18 cellular contexts compared by ENCODE assay signal in genomic region chr3:50273689-50274065, GRCh38. TPM values are rescaled to one million over a fixed set of nuclear protein-coding genes. Genes with fewer than 3 reads are reported as not detected.
DNase-seq lines count a peak whose midpoint lies in the region; ATAC-seq and TF ChIP-seq lines count a peak whose summit lies in the region.
"Had no signal": no experiment of that assay in that cellular context is flagged by ENCODE, and none has a peak within 500 bp of the region (broad histone marks: within the 10 kb centered on the region; RNA-seq: fewer than 3 reads in every experiment).

No MANE protein-coding gene starts in this region.

- POLR2A ChIA-PET in IMR-90 (lab: Charles Lee; ENCODE audit: unreplicated experiment) = no interaction called here

- no peaks in the 10 kb centered on the region for H3K36me3 ChIP-seq in BLaER1
- H3K36me3 ChIP-seq in IMR-90 (ENCODE audit: control insufficient read depth, insufficient read depth, low read length) = peaks cover 20% of the 10 kb centered on the region; the same call in 1 of the 2 replicates
- peaks cover 0 to 11% (median 0%) of the 10 kb centered on the region in 4 donors for H3K36me3 ChIP-seq in sigmoid colon
- H3K36me3 ChIP-seq: WERI-Rb-1 had no signal

- 0 out of 2 replicates have a peak overlapping the region, but pooled peaks have one; percentile 30 for H3K4me3 ChIP-seq in BLaER1
- H3K4me3 ChIP-seq in IMR-90 (ENCODE audit: insufficient read depth, low read depth, low read length) = no peak overlapping the region
- peak overlapping the region in 2 of 4 donors; percentile 35 to 45 for H3K4me3 ChIP-seq in sigmoid colon

- H3K27me3 ChIP-seq in BLaER1 (peaks cover 67% of the 10 kb centered on the region), IMR-90 (ENCODE audit: control insufficient read depth, insufficient read depth, low read length) (no peaks in the 10 kb centered on the region), sigmoid colon (peaks cover 0 to 21% (median 0%) of the 10 kb centered on the region in 3 donors)
- H3K27me3 ChIP-seq: tibial artery had no signal

- ATAC-seq in IMR-90 (ENCODE audit: low read depth) (no peak), HG02642 (IDR thresholded peaks at IDR 0.05; ENCODE audit: poor library complexity, unreplicated experiment) (no peak)

- H3K27me3 Mint-ChIP-seq in dendritic cell treated with granulocyte-macrophage colony-stimulating factor and Interleukin-4, amounts not matched to agents 40 ng/mL and 50 ng/mL, for 4 days = peaks cover 68% of the 10 kb centered on the region

- no peak overlapping the region for H2BK120ac ChIP-seq in IMR-90 (ENCODE audit: low read depth, low read length)

- H3K36me3 Mint-ChIP-seq in dendritic cell treated with granulocyte-macrophage colony-stimulating factor and Interleukin-4, amounts not matched to agents 40 ng/mL and 50 ng/mL, for 4 days (ENCODE audit: low read depth) = no peaks in the 10 kb centered on the region
- H3K36me3 Mint-ChIP-seq: activated naive CD4-positive, alpha-beta T cell treated with anti-CD3 and anti-CD28 coated beads, Interleukin-2, amount 50 U/mL, for 72 hours; immature natural killer cell had no signal

- H3K4me3 Mint-ChIP-seq in dendritic cell treated with granulocyte-macrophage colony-stimulating factor and Interleukin-4, amounts not matched to agents 40 ng/mL and 50 ng/mL, for 4 days = peak overlapping the region; percentile 80

- no peak for TF ChIP-seq POLR2A in IMR-90 (IDR thresholded peaks at IDR 0.05; ENCODE audit: low read depth, low read length)
- no peak for TF ChIP-seq POLR2A in sigmoid colon (IDR thresholded peaks at IDR 0.05)

- no peak overlapping the region for H3K23ac ChIP-seq in IMR-90 (ENCODE audit: low read depth, low read length)

- H3K4me1 Mint-ChIP-seq in dendritic cell treated with granulocyte-macrophage colony-stimulating factor and Interleukin-4, amounts not matched to agents 40 ng/mL and 50 ng/mL, for 4 days (ENCODE audit: low read depth) = peaks cover 30% of the 10 kb centered on the region

- TF ChIP-seq EP300 in sigmoid colon (IDR thresholded peaks at IDR 0.05) = no peak

- WGBS in IMR-90 (ENCODE audit: extremely low coverage in 2 of 2, insufficient read length in 1 of 2), 2 experiments = 56% methylated on average over 6 of the region's 31 CpGs; no CpG with 5 or more reads in 1 of the 2 experiments
- 56 to 73% methylated on average over 31 of the region's 31 CpGs for WGBS in sigmoid colon, 2 donors

- peak overlapping the region; percentile 45 for H2AK9ac ChIP-seq in IMR-90 (replicated peaks; ENCODE audit: low read depth, low read length, poor library complexity)

- in situ Hi-C loops in IMR-90 (cut with MboI; ENCODE audit: low sequenced_read_pairs) = loop anchor here (5.0 kb wide), 2 partner anchors 46 to 81 kb away; partner anchors contain the start of gene GNAT1

- H3K4me2 ChIP-seq in BLaER1 (peak overlapping the region; percentile 66), IMR-90 (ENCODE audit: low read depth, low read length) (no peak overlapping the region)

- peaks cover 37% of the 10 kb centered on the region for H4K20me1 ChIP-seq in BLaER1
- no peaks in the 10 kb centered on the region for H4K20me1 ChIP-seq in IMR-90 (ENCODE audit: insufficient read depth, low read length)

- peaks cover 14% of the 10 kb centered on the region for H3K9me1 ChIP-seq in IMR-90 (ENCODE audit: insufficient read depth, low read length)

- BruUV-seq in IMR-90 (replicated peaks; lab: Mats Ljungman, UMichigan) = no TSS peak

- no peak overlapping the region for H2BK15ac ChIP-seq in IMR-90 (ENCODE audit: low read depth, low read length)

- H4K8ac ChIP-seq in IMR-90 (ENCODE audit: low read depth in 2 of 2, low read length in 2 of 2) = no peak overlapping the region

- DNase-seq in IMR-90 = no peak
- peak; percentile 67 for DNase-seq in sigmoid colon
- DNase-seq in dermis blood vessel endothelial cell = no peak
- no peak for DNase-seq in anterior cingulate cortex (lab: John Stamatoyannopoulos, UW)
- no peak for DNase-seq in DMS79 treated with DMSO at 0.1 percent for 48 hours (lab: John Stamatoyannopoulos, UW)

- no peak for TF ChIP-seq RAD21 in IMR-90 (IDR thresholded peaks at IDR 0.05; ENCODE audit: low read length)

- no peak overlapping the region for H2BK5ac ChIP-seq in IMR-90 (ENCODE audit: low read depth, low read length, poor library complexity, severe bottlenecking)

- no peak overlapping the region for H3K4ac ChIP-seq in IMR-90 (ENCODE audit: low read depth, low read length)

- peaks cover 3 to 21% of the 10 kb centered on the region in 2 experiments; a peak in 3 of 4 replicates for H3K79me1 ChIP-seq in IMR-90 (ENCODE audit: low read depth in 1 of 2, low read length in 2 of 2)

- H3K56ac ChIP-seq in IMR-90 (ENCODE audit: extremely low read depth, insufficient read depth, low read length) = no peak overlapping the region

- H3K27ac Mint-ChIP-seq in dendritic cell treated with granulocyte-macrophage colony-stimulating factor and Interleukin-4, amounts not matched to agents 40 ng/mL and 50 ng/mL, for 4 days = peak overlapping the region; percentile 66
- H3K27ac Mint-ChIP-seq: nephron progenitor cell; T-helper 1 cell treated with Interleukin-12 subunit alpha and Interleukin-12 subunit beta and Interleukin-4 antibody, amounts not matched to agents 30 μg/mL and 1 μg/mL, for 36 hours had no signal

- TF ChIP-seq CTCF in IMR-90 (conservative IDR thresholded peaks at IDR 0.05; ENCODE audit: low read depth, low read length) (no peak), sigmoid colon (IDR thresholded peaks at IDR 0.05) (no peak)

- CTCF ChIA-PET in IMR-90 (lab: Yijun Ruan, JAX) = no interaction called here

- H3K27ac ChIP-seq in BLaER1 (no peak overlapping the region), IMR-90 (ENCODE audit: insufficient read depth, low read length) (no peak overlapping the region), sigmoid colon (peak overlapping the region in 3 of 4 donors; percentile 33 to 65 (median 48))
- H3K27ac ChIP-seq: tibial artery, WERI-Rb-1 had no signal

- no peaks in the 10 kb centered on the region for H3K9me3 Mint-ChIP-seq in dendritic cell treated with granulocyte-macrophage colony-stimulating factor and Interleukin-4, amounts not matched to agents 40 ng/mL and 50 ng/mL, for 4 days
- H3K9me3 Mint-ChIP-seq: activated CD4-positive, alpha-beta memory T cell treated with anti-CD3 and anti-CD28 coated beads, Interleukin-2, amount 10 ng/mL, durations not matched to agents 7 days and 5 days; activated naive CD4-positive, alpha-beta T cell treated with anti-CD3 and anti-CD28 coated beads, Interleukin-2, amount 50 U/mL, for 72 hours; immature natural killer cell; nephron progenitor cell; T-helper 1 cell treated with Interleukin-12 subunit alpha and Interleukin-12 subunit beta and Interleukin-4 antibody, amounts not matched to agents 30 μg/mL and 1 μg/mL, for 36 hours had no signal

- intact Hi-C loops in IMR-90 (cut with micrococcal nuclease) (loop anchor here (1.0 kb wide), 3 partner anchors 13 to 81 kb away; no protein-coding TSS in a partner anchor), sigmoid colon (cut with DNase I) (loop anchor here (1.0 to 2.0 kb wide), 3 partner anchors 13 to 81 kb away; no protein-coding TSS in a partner anchor)
- intact Hi-C loops in dendritic cell treated with granulocyte-macrophage colony-stimulating factor and Interleukin-4, amounts not matched to agents 40 ng/mL and 50 ng/mL, for 4 days (cut with micrococcal nuclease) = loop anchor here (1.0 kb wide), 4 partner anchors 46 to 152 kb away; no protein-coding TSS in a partner anchor

- dilution Hi-C loops in IMR-90 (cut with HindIII; ENCODE audit: low sequenced_read_pairs, unreplicated experiment) = no loop called here

- H3K9me3 ChIP-seq in BLaER1 (no peaks in the 10 kb centered on the region), IMR-90 (ENCODE audit: control insufficient read depth, insufficient read depth, low read length) (no peaks in the 10 kb centered on the region), sigmoid colon (no peaks in the 10 kb centered on the region)
- H3K9me3 ChIP-seq: tibial artery had no signal

- H2AFZ ChIP-seq in IMR-90 (replicated peaks; ENCODE audit: low read length, poor library complexity) = peak overlapping the region; percentile 82

- no peak overlapping the region for H3K14ac ChIP-seq in IMR-90 (replicated peaks; ENCODE audit: low read depth, low read length)

- no peak overlapping the region for H4K91ac ChIP-seq in IMR-90 (ENCODE audit: insufficient read depth, low read depth, low read length)

- no peak overlapping the region for H2BK20ac ChIP-seq in IMR-90 (ENCODE audit: low read depth, low read length)

- H3K4me1 ChIP-seq in BLaER1 (peaks cover 60% of the 10 kb centered on the region), IMR-90 (ENCODE audit: control insufficient read depth, insufficient read depth, low read length) (peaks cover 25% of the 10 kb centered on the region), sigmoid colon (peaks cover 0 to 41% (median 32%) of the 10 kb centered on the region in 4 donors)

- no peak overlapping the region for H4K5ac ChIP-seq in IMR-90 (ENCODE audit: low read depth, low read length)

- H3K9ac ChIP-seq in BLaER1 (no peak overlapping the region), IMR-90 (ENCODE audit: low read depth, low read length) (no peak overlapping the region)

- H2AK5ac ChIP-seq in IMR-90 (ENCODE audit: low read depth, low read length) = 0 out of 2 replicates have a peak overlapping the region, but pooled peaks have one; percentile 16

- H3K18ac ChIP-seq in IMR-90 (ENCODE audit: low read depth, low read length) = no peak overlapping the region

RNA-seq across cellular contexts. Expression of gene SEMA3B, which starts 4.7 kb away (rescaled TPM):
- 3.9 and 4.3 TPM in 2 replicates for total RNA-seq in IMR-90 (2012; rRNA removed)
- 29.3 and 34.3 TPM in 2 replicates for polyA plus RNA-seq in IMR-90 (2012; rRNA removed)
- 22.0 and 34.4 TPM in 2 replicates for polyA plus RNA-seq in IMR-90 (2012; cell fraction: cytosol; rRNA removed)
- polyA plus RNA-seq in IMR-90 (2012; cell fraction: nucleus; rRNA removed; ENCODE audit: low replicate concordance) = 153 and 393 TPM in 2 replicates
- 10 to 100 TPM in 3 of 4 donors, 1 to 10 TPM in 1; 7.9 to 54.6 (median 25.0) TPM for total RNA-seq in sigmoid colon
- 10 to 100 TPM; 12.0 to 39.2 (median 15.3) TPM for polyA plus RNA-seq in sigmoid colon
- total RNA-seq in dermis blood vessel endothelial cell = 0.51 and 1.4 TPM in 2 replicates
- polyA plus RNA-seq: immature natural killer cell had no signal

RNA-seq across cellular contexts. Expression of gene LSMEM2, which starts 5.2 kb away (rescaled TPM):
- total RNA-seq in IMR-90 (2012; rRNA removed) (under 0.01 TPM in 2 replicates), sigmoid colon (not detected), dermis blood vessel endothelial cell (not detected in 2 replicates)
- polyA plus RNA-seq in IMR-90 (2012; rRNA removed) (not detected in 2 replicates), sigmoid colon (under 1 TPM in 2 of 3 donors, not detected in 1; 0.13 to 0.46 TPM)
- not detected in 2 replicates for polyA plus RNA-seq in IMR-90 (2012; cell fraction: cytosol; rRNA removed)
- 0.37 and 0.52 TPM in 2 replicates for polyA plus RNA-seq in IMR-90 (2012; cell fraction: nucleus; rRNA removed; ENCODE audit: low replicate concordance)
- total RNA-seq: activated CD4-positive, alpha-beta memory T cell treated with anti-CD3 and anti-CD28 coated beads, Interleukin-2, amount 10 ng/mL, durations not matched to agents 7 days and 5 days; activated naive CD4-positive, alpha-beta T cell treated with anti-CD3 and anti-CD28 coated beads, Interleukin-2, amount 50 U/mL, for 72 hours; mesenteric fat pad; OCI-LY7; pulmonary artery endothelial cell had no signal
- polyA plus RNA-seq: immature natural killer cell had no signal

RNA-seq across cellular contexts. Expression of gene IFRD2, which starts 18.6 kb away (rescaled TPM):
- total RNA-seq in IMR-90 (2012; rRNA removed) (48.6 and 52.7 TPM in 2 replicates), sigmoid colon (10 to 100 TPM; 46.7 to 59.1 (median 52.7) TPM), dermis blood vessel endothelial cell (92.2 and 113 TPM in 2 replicates)
- polyA plus RNA-seq in IMR-90 (2012; rRNA removed) (79.1 and 85.2 TPM in 2 replicates), sigmoid colon (10 to 100 TPM; 24.5 to 73.1 (median 31.2) TPM)
- polyA plus RNA-seq in IMR-90 (2012; cell fraction: cytosol; rRNA removed) = 68.9 and 69.3 TPM in 2 replicates
- polyA plus RNA-seq in IMR-90 (2012; cell fraction: nucleus; rRNA removed; ENCODE audit: low replicate concordance) = 164 and 342 TPM in 2 replicates

RNA-seq across cellular contexts. Expression of gene HYAL3, which starts 25.5 kb away (rescaled TPM):
- 2.2 and 2.7 TPM in 2 replicates for total RNA-seq in IMR-90 (2012; rRNA removed)
- 5.7 and 7.6 TPM in 2 replicates for polyA plus RNA-seq in IMR-90 (2012; rRNA removed)
- 7.4 and 11.3 TPM in 2 replicates for polyA plus RNA-seq in IMR-90 (2012; cell fraction: cytosol; rRNA removed)
- 4.6 and 10.7 TPM in 2 replicates for polyA plus RNA-seq in IMR-90 (2012; cell fraction: nucleus; rRNA removed; ENCODE audit: low replicate concordance)
- 1 to 10 TPM; 2.1 to 8.3 (median 3.4) TPM for total RNA-seq in sigmoid colon
- polyA plus RNA-seq in sigmoid colon = 1 to 10 TPM in 2 of 3 donors, under 1 TPM in 1; 0.60 to 4.4 (median 2.8) TPM
- 24.0 and 28.1 TPM in 2 replicates for total RNA-seq in dermis blood vessel endothelial cell

RNA-seq across cellular contexts. Expression of gene NAA80, which starts 25.5 kb away (rescaled TPM):
- total RNA-seq in IMR-90 (2012; rRNA removed) (3.1 and 5.0 TPM in 2 replicates), sigmoid colon (1 to 10 TPM; 3.6 to 9.4 (median 7.6) TPM), dermis blood vessel endothelial cell (4.9 and 7.3 TPM in 2 replicates)
- polyA plus RNA-seq in IMR-90 (2012; rRNA removed) (14.2 and 14.4 TPM in 2 replicates), sigmoid colon (1 to 10 TPM; 3.5 to 9.5 (median 4.2) TPM)
- polyA plus RNA-seq in IMR-90 (2012; cell fraction: cytosol; rRNA removed) = 7.4 and 10.9 TPM in 2 replicates
- polyA plus RNA-seq in IMR-90 (2012; cell fraction: nucleus; rRNA removed; ENCODE audit: low replicate concordance) = 19.3 and 45.2 TPM in 2 replicates

Comparison
In these comparisons a context has a peak if more than half of its experiments do, and no peak if none do; other contexts are left out.
1. H3K27ac ChIP-seq: peak in sigmoid colon (3 of 4); none in BLaER1 (single experiment) and IMR-90 (single experiment).